Comparison of ENCODE assay signal across 11 cellular contexts in the genomic region with DNA sequence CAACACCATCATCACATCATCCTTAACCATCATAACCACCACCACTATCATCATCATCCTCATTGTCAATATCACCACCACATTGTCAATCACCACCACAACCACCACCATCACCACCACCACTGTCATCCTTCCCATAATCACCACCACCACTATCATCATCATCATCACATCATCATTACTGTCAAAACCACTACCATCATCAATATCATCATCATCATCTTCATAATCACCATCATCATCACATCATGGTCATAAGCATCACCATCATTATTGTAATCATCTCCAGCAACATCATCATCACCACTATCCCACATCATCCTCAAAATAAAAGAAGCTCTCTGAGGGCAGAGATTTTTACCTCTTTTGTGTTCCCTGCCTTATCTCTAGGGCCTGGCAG. TPM values are rescaled to one million over a fixed set of nuclear protein-coding genes. Genes with fewer than 3 reads are reported as not detected.
"Had no signal": no experiment of that assay in that cellular context is flagged by ENCODE, and none has a peak within 500 bp of the region (broad histone marks: within the 10 kb centered on the region; RNA-seq: fewer than 3 reads in every experiment).

No MANE protein-coding gene starts in this region.

- DNase-seq: GM23248, GOT3, H9, HCEC 1CT, HFFc6, IMR-90, KG1 had no signal

- H3K27ac ChIP-seq: GM23248 had no signal

- FAIRE-seq: K562 had no signal

- H3K4me3 ChIP-seq: GM23248, K562 had no signal

- ATAC-seq: K562 had no signal

- H2AFZ ChIP-seq: GM23248 had no signal

- H3K9ac ChIP-seq: GM23248 had no signal

RNA-seq across cellular contexts. Expression of a gene that starts 52.2 kb away (rescaled TPM):
- total RNA-seq: GM23248, H4, H9, HFFc6, HT-29, IMR-90, K562, LHCN-M2 had no signal
- polyA plus RNA-seq: GM23248, IMR-90, K562 had no signal
